ENCODE assay signal across 8 cellular contexts in the genomic region with DNA sequence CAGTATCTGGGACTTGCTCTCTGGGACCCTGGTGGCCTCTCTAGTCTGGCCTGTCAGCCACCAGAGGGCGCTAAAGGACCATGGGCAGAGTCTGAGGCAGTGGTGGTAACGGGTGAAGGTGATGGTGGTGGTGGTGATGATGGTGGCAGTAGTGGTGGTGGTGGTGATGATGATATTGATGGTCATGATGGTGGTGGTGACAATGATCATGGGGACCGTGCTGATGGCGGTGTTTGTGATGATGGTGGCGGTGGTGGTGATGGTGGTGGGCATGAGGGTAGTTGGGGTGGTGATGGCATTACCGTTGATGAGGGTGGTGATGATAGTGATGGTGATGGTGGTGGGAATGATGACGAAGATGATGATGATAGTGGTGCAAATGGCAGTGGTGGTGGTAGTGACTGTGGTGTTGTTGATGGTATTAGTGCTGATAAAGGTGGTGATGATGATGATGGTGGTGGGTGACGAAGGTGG. TPM values are rescaled to one million over a fixed set of nuclear protein-coding genes. Genes with fewer than 3 reads are reported as not detected.
DNase-seq lines count a peak whose midpoint lies in the region; ATAC-seq, FAIRE-seq and TF ChIP-seq lines count a peak whose summit lies in the region.

No MANE protein-coding gene starts in this region.

- FAIRE-seq in small intestine (lab: Jason Lieb, UNC), result no peak

- ATAC-seq in CD8-positive, alpha-beta T cell, result peak; percentile 91
- peak; percentile 76 for ATAC-seq in SK-N-SH treated with all-trans-retinoic acid at 6 μM for 48 hours
- ATAC-seq in activated naive CD8-positive, alpha-beta T cell treated with anti-CD3 and anti-CD28 coated beads, Interleukin-2, amount 50 U/mL, for 24 hours, result peak; percentile 81
- no peak for ATAC-seq in GM21619 (IDR thresholded peaks at IDR 0.05; ENCODE audit: unreplicated experiment)
- ATAC-seq in HG03139 (IDR thresholded peaks at IDR 0.05; ENCODE audit: unreplicated experiment), result no peak

- no peaks in the 10 kb centered on the region for H3K4me1 Mint-ChIP-seq in CD8-positive, alpha-beta T cell (ENCODE audit: low read depth)
- no peaks in the 10 kb centered on the region for H3K4me1 Mint-ChIP-seq in activated naive CD8-positive, alpha-beta T cell treated with anti-CD3 and anti-CD28 coated beads, Interleukin-2, amount 50 U/mL, for 24 hours

- H3K9me3 Mint-ChIP-seq in CD8-positive, alpha-beta T cell, result no peaks in the 10 kb centered on the region
- no peaks in the 10 kb centered on the region for H3K9me3 Mint-ChIP-seq in activated naive CD8-positive, alpha-beta T cell treated with anti-CD3 and anti-CD28 coated beads, Interleukin-2, amount 50 U/mL, for 24 hours

- H3K36me3 Mint-ChIP-seq in CD8-positive, alpha-beta T cell, result no peaks in the 10 kb centered on the region
- no peaks in the 10 kb centered on the region for H3K36me3 Mint-ChIP-seq in activated naive CD8-positive, alpha-beta T cell treated with anti-CD3 and anti-CD28 coated beads, Interleukin-2, amount 50 U/mL, for 24 hours (ENCODE audit: low read depth)

- no peaks in the 10 kb centered on the region for H3K36me3 ChIP-seq in CD8-positive, alpha-beta T cell (ENCODE audit: insufficient read depth, low read length)
- H3K36me3 ChIP-seq in left ventricle myocardium inferior, result no peaks in the 10 kb centered on the region
- no peaks in the 10 kb centered on the region for H3K36me3 ChIP-seq in small intestine (ENCODE audit: control insufficient read depth in 2 of 2, insufficient read depth in 2 of 2, low read length in 2 of 2)

- H3K4me3 ChIP-seq in CD8-positive, alpha-beta T cell (ENCODE audit: low read depth, low read length), result no peak overlapping the region
- H3K4me3 ChIP-seq in left ventricle myocardium inferior (no peak overlapping the region), small intestine (ENCODE audit: low read depth in 1 of 2, low read length in 2 of 2) (no peak overlapping the region)

- POLR2A ChIA-PET in CD8-positive, alpha-beta T cell (lab: Charles Lee), result no interaction called here

- H3K4me3 Mint-ChIP-seq in CD8-positive, alpha-beta T cell, result no peak overlapping the region
- H3K4me3 Mint-ChIP-seq in activated naive CD8-positive, alpha-beta T cell treated with anti-CD3 and anti-CD28 coated beads, Interleukin-2, amount 50 U/mL, for 24 hours, result no peak overlapping the region

- CTCF ChIA-PET in CD8-positive, alpha-beta T cell (lab: Charles Lee), result interaction anchor here (0.8 to 11.3 kb wide), 8 partner anchors 8 to 242 kb away, joined by 3 to 292 read pairs (median 3); no protein-coding TSS in a partner anchor

- intact Hi-C loops in CD8-positive, alpha-beta T cell (cut with DNase I, micrococcal nuclease), result loop anchor here (1.0 to 5.0 kb wide), 5 partner anchors 103 to 662 kb away; a partner anchor contains a TSS
- intact Hi-C loops in left ventricle myocardium inferior (cut with micrococcal nuclease), result loop anchor here (2.0 to 10.0 kb wide), 2 partner anchors 100 to 456 kb away; a partner anchor contains a TSS

- no peak overlapping the region for H3K27ac Mint-ChIP-seq in CD8-positive, alpha-beta T cell
- no peak overlapping the region for H3K27ac Mint-ChIP-seq in activated naive CD8-positive, alpha-beta T cell treated with anti-CD3 and anti-CD28 coated beads, Interleukin-2, amount 50 U/mL, for 24 hours

- H3K4me1 ChIP-seq in CD8-positive, alpha-beta T cell (ENCODE audit: insufficient read depth, low read length), result no peaks in the 10 kb centered on the region
- H3K4me1 ChIP-seq in left ventricle myocardium inferior (no peaks in the 10 kb centered on the region), small intestine (ENCODE audit: control insufficient read depth in 2 of 2, insufficient read depth in 1 of 2, low read depth in 1 of 2, low read length in 1 of 2) (no peaks in the 10 kb centered on the region)

- no peak overlapping the region for H3K27ac ChIP-seq in CD8-positive, alpha-beta T cell (ENCODE audit: low read depth, low read length)
- H3K27ac ChIP-seq in left ventricle myocardium inferior (replicated peaks) (no peak overlapping the region), small intestine (ENCODE audit: low read depth in 1 of 2, low read length in 1 of 2) (no peak overlapping the region)

- WGBS in small intestine, 3 donors, result 51 to 64% (median 53%) methylated on average over 8 of the region's 8 CpGs

- DNase-seq in CD8-positive, alpha-beta T cell, result peak; percentile 75 to 94 (median 89)
- DNase-seq in HuH-7 (ENCODE audit: low spot score) (peak; percentile 88), left ventricle myocardium inferior (peak; percentile 71), small intestine (peak; percentile 83)
- DNase-seq in activated naive CD8-positive, alpha-beta T cell treated with anti-CD3 and anti-CD28 coated beads, Interleukin-2, amount 50 U/mL, for 24 hours, result peak; percentile 88

- no peaks in the 10 kb centered on the region for H3K9me3 ChIP-seq in CD8-positive, alpha-beta T cell (ENCODE audit: low read length)
- H3K9me3 ChIP-seq in left ventricle myocardium inferior (replicated peaks) (no peaks in the 10 kb centered on the region), small intestine (ENCODE audit: control insufficient read depth, low read depth) (no peaks in the 10 kb centered on the region)

- peak; percentile 70 for TF ChIP-seq CTCF in CD8-positive, alpha-beta T cell (IDR thresholded peaks at IDR 0.05)
- peak; percentile 87 for TF ChIP-seq CTCF in left ventricle myocardium inferior (IDR thresholded peaks at IDR 0.05; ENCODE audit: borderline replicate concordance)

- no peaks in the 10 kb centered on the region for H3K27me3 Mint-ChIP-seq in CD8-positive, alpha-beta T cell (ENCODE audit: low read depth)
- H3K27me3 Mint-ChIP-seq in activated naive CD8-positive, alpha-beta T cell treated with anti-CD3 and anti-CD28 coated beads, Interleukin-2, amount 50 U/mL, for 24 hours, result no peaks in the 10 kb centered on the region

- H3K27me3 ChIP-seq in CD8-positive, alpha-beta T cell (ENCODE audit: insufficient read depth, low read length), result no peaks in the 10 kb centered on the region
- peaks cover 13% of the 10 kb centered on the region for H3K27me3 ChIP-seq in left ventricle myocardium inferior (ENCODE audit: low read depth)
- H3K27me3 ChIP-seq in small intestine (ENCODE audit: control insufficient read depth in 2 of 2, insufficient read depth in 2 of 2, low read length in 2 of 2), result no peaks in the 10 kb centered on the region

TF ChIP-seq in SK-N-SH treated with all-trans-retinoic acid at 6 μM for 48 hours, 23 proteins besides CTCF, POLR2A, EP300 and RAD21 (continues in another document):
- TF ChIP-seq TOX (CRISPR knock-in tag; IDR thresholded peaks at IDR 0.05; ENCODE audit: borderline replicate concordance) (no peak), ZNF8 (CRISPR knock-in tag; IDR thresholded peaks at IDR 0.05) (no peak), ARNTL (CRISPR knock-in tag; IDR thresholded peaks at IDR 0.05; ENCODE audit: borderline replicate concordance, low read depth) (no peak), BACH2 (CRISPR knock-in tag; IDR thresholded peaks at IDR 0.05; ENCODE audit: borderline replicate concordance) (no peak), ZNF565 (CRISPR knock-in tag; conservative IDR thresholded peaks at IDR 0.05; ENCODE audit: low read depth) (no peak), ISL1 (CRISPR knock-in tag; IDR thresholded peaks at IDR 0.05) (no peak), CSDC2 (CRISPR knock-in tag; IDR thresholded peaks at IDR 0.05) (no peak), ZNF70 (CRISPR knock-in tag; IDR thresholded peaks at IDR 0.05) (no peak), ZC3H10 (CRISPR knock-in tag; IDR thresholded peaks at IDR 0.05) (no peak), TCF4 (CRISPR knock-in tag; IDR thresholded peaks at IDR 0.05; ENCODE audit: borderline replicate concordance) (no peak), ZFP3 (CRISPR knock-in tag; IDR thresholded peaks at IDR 0.05) (no peak), OSR1 (CRISPR knock-in tag; IDR thresholded peaks at IDR 0.05) (no peak)
- TF ChIP-seq, protein P1, sequence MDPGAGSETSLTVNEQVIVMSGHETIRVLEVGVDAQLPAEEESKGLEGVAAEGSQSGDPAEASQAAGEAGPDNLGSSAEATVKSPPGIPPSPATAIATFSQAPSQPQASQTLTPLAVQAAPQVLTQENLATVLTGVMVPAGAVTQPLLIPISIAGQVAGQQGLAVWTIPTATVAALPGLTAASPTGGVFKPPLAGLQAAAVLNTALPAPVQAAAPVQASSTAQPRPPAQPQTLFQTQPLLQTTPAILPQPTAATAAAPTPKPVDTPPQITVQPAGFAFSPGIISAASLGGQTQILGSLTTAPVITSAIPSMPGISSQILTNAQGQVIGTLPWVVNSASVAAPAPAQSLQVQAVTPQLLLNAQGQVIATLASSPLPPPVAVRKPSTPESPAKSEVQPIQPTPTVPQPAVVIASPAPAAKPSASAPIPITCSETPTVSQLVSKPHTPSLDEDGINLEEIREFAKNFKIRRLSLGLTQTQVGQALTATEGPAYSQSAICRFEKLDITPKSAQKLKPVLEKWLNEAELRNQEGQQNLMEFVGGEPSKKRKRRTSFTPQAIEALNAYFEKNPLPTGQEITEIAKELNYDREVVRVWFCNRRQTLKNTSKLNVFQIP (CRISPR knock-in tag; IDR thresholded peaks at IDR 0.05; ENCODE audit: borderline replicate concordance, low read depth), result no peak
- TF ChIP-seq, protein P2, sequence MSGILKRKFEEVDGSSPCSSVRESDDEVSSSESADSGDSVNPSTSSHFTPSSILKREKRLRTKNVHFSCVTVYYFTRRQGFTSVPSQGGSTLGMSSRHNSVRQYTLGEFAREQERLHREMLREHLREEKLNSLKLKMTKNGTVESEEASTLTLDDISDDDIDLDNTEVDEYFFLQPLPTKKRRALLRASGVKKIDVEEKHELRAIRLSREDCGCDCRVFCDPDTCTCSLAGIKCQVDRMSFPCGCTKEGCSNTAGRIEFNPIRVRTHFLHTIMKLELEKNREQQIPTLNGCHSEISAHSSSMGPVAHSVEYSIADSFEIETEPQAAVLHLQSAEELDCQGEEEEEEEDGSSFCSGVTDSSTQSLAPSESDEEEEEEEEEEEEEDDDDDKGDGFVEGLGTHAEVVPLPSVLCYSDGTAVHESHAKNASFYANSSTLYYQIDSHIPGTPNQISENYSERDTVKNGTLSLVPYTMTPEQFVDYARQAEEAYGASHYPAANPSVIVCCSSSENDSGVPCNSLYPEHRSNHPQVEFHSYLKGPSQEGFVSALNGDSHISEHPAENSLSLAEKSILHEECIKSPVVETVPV (CRISPR knock-in tag; IDR thresholded peaks at IDR 0.05), result no peak

RNA-seq across cellular contexts. Expression of a gene that starts 16.0 kb away (rescaled TPM):
- under 1 TPM; 0.60 to 0.64 TPM for total RNA-seq in CD8-positive, alpha-beta T cell
- not detected for total RNA-seq in left ventricle myocardium inferior
- 1 to 10 TPM; 2.6 to 10.0 (median 3.1) TPM for polyA plus RNA-seq in small intestine

RNA-seq across cellular contexts. Expression of a gene that starts 16.4 kb away (rescaled TPM):
- total RNA-seq in CD8-positive, alpha-beta T cell, result 10 to 100 TPM; 24.9 to 25.7 TPM
- total RNA-seq in left ventricle myocardium inferior, result 41.8 TPM
- 10 to 100 TPM; 18.4 to 54.4 (median 21.5) TPM for polyA plus RNA-seq in small intestine

RNA-seq across cellular contexts. Expression of a gene that starts 27.8 kb away (rescaled TPM):
- 10 to 100 TPM; 48.8 to 49.5 TPM for total RNA-seq in CD8-positive, alpha-beta T cell
- total RNA-seq in left ventricle myocardium inferior, result 31.7 TPM
- 100 to 1,000 TPM in 1 of 3 donors, 10 to 100 TPM in 2; 49.2 to 113 (median 77.4) TPM for polyA plus RNA-seq in small intestine

RNA-seq across cellular contexts. Expression of a gene that starts 51.2 kb away (rescaled TPM):
- 100 to 1,000 TPM; 165 to 166 TPM for total RNA-seq in CD8-positive, alpha-beta T cell
- total RNA-seq in left ventricle myocardium inferior, result 412 TPM
- polyA plus RNA-seq in small intestine, result 100 to 1,000 TPM in 1 of 3 donors, 10 to 100 TPM in 2; 11.0 to 231 (median 37.3) TPM

Comparison
In these comparisons a context has a peak if more than half of its experiments do, and no peak if none do; other contexts are left out.
1. ATAC-seq: peak in CD8-positive, alpha-beta T cell (single experiment), SK-N-SH treated with all-trans-retinoic acid at 6 μM for 48 hours (single experiment) and activated naive CD8-positive, alpha-beta T cell treated with anti-CD3 and anti-CD28 coated beads, Interleukin-2, amount 50 U/mL, for 24 hours (single experiment); none in GM21619 (single experiment) and HG03139 (single experiment).
2. Peak in every context shown above with its lines, with median percentiles within 50 percentile points of each other: DNase-seq.